1 cellular context compared by ENCODE assay signal in the genomic region with DNA sequence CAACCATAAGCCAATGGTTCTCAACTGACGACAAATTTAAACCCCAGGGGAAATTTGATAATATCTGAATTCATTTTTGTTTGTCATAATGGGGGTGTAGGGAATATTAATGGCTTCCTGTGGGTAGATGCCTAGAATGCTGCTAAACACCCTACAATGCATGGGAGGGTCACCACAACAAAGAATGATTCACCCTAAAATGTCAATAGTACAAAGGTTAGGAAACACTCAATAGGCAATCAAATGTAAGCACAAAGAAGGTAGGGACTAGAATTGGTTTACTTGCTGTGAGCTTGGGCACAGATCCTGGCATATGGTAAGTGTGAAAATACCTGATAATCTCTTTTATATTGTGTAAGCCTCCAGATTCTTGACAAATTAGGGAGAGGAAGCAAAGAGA.
A peak's percentile ranks its signal among the peaks of the same experiment; 100 is the strongest.
TF ChIP-seq lines count a peak whose summit lies in the region.

No MANE protein-coding gene starts in this region.

TF ChIP-seq in HepG2, 621 proteins besides CTCF, POLR2A, EP300 and RAD21 (continued from another document and continues in another):
- TF ChIP-seq, protein P1, sequence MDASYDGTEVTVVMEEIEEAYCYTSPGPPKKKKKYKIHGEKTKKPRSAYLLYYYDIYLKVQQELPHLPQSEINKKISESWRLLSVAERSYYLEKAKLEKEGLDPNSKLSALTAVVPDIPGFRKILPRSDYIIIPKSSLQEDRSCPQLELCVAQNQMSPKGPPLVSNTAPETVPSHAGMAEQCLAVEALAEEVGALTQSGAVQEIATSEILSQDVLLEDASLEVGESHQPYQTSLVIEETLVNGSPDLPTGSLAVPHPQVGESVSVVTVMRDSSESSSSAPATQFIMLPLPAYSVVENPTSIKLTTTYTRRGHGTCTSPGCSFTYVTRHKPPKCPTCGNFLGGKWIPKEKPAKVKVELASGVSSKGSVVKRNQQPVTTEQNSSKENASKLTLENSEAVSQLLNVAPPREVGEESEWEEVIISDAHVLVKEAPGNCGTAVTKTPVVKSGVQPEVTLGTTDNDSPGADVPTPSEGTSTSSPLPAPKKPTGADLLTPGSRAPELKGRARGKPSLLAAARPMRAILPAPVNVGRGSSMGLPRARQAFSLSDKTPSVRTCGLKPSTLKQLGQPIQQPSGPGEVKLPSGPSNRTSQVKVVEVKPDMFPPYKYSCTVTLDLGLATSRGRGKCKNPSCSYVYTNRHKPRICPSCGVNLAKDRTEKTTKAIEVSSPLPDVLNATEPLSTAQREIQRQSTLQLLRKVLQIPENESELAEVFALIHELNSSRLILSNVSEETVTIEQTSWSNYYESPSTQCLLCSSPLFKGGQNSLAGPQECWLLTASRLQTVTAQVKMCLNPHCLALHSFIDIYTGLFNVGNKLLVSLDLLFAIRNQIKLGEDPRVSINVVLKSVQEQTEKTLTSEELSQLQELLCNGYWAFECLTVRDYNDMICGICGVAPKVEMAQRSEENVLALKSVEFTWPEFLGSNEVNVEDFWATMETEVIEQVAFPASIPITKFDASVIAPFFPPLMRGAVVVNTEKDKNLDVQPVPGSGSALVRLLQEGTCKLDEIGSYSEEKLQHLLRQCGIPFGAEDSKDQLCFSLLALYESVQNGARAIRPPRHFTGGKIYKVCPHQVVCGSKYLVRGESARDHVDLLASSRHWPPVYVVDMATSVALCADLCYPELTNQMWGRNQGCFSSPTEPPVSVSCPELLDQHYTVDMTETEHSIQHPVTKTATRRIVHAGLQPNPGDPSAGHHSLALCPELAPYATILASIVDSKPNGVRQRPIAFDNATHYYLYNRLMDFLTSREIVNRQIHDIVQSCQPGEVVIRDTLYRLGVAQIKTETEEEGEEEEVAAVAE (CRISPR knock-in tag; IDR thresholded peaks at IDR 0.05; ENCODE audit: borderline replicate concordance): no peak
- TF ChIP-seq ZNF788 (CRISPR knock-in tag; IDR thresholded peaks at IDR 0.05; ENCODE audit: borderline replicate concordance) (no peak), ZNF790 (CRISPR knock-in tag; IDR thresholded peaks at IDR 0.05; ENCODE audit: borderline replicate concordance) (no peak), ZSCAN9 (CRISPR knock-in tag; IDR thresholded peaks at IDR 0.05; ENCODE audit: borderline replicate concordance) (no peak), HMG20A (CRISPR knock-in tag; IDR thresholded peaks at IDR 0.05; ENCODE audit: borderline replicate concordance) (no peak; the same call in 1 of the 2 replicates), ZNF333 (CRISPR knock-in tag; IDR thresholded peaks at IDR 0.05; ENCODE audit: borderline replicate concordance) (no peak), KMT2A (CRISPR knock-in tag; IDR thresholded peaks at IDR 0.05) (no peak), NFE2L1 (CRISPR knock-in tag; IDR thresholded peaks at IDR 0.05; ENCODE audit: borderline replicate concordance) (no peak), ZNF891 (CRISPR knock-in tag; IDR thresholded peaks at IDR 0.05) (no peak), GATAD2A (CRISPR knock-in tag; IDR thresholded peaks at IDR 0.05) (peak; percentile 83), LCORL (IDR thresholded peaks at IDR 0.05) (0 out of 2 replicates have a peak, but pooled peaks have one; percentile 37), LCORL (CRISPR knock-in tag; IDR thresholded peaks at IDR 0.05) (no peak), ZFYVE20 (CRISPR knock-in tag; IDR thresholded peaks at IDR 0.05; ENCODE audit: borderline replicate concordance, low read depth) (no peak), JUN (CRISPR knock-in tag; IDR thresholded peaks at IDR 0.05) (peak; percentile 55; the same call in 1 of the 2 replicates), ZBTB3 (CRISPR knock-in tag; IDR thresholded peaks at IDR 0.05; ENCODE audit: borderline replicate concordance, low read depth) (no peak), NCOA5 (CRISPR knock-in tag; IDR thresholded peaks at IDR 0.05) (no peak), ZNF572 (CRISPR knock-in tag; IDR thresholded peaks at IDR 0.05) (no peak), CENPT (CRISPR knock-in tag; IDR thresholded peaks at IDR 0.05; ENCODE audit: low read depth) (no peak), PHF5A (CRISPR knock-in tag; IDR thresholded peaks at IDR 0.05; ENCODE audit: low read depth, unreplicated experiment) (no peak), TMF1 (CRISPR knock-in tag; IDR thresholded peaks at IDR 0.05; ENCODE audit: low read depth) (no peak), ETV5 (CRISPR knock-in tag; IDR thresholded peaks at IDR 0.05; ENCODE audit: borderline replicate concordance) (peak; percentile 32; the same call in 1 of the 2 replicates), SOX13 (IDR thresholded peaks at IDR 0.05) (peak; percentile 93), SOX13 (CRISPR knock-in tag; conservative IDR thresholded peaks at IDR 0.05 in 1 of 2, IDR thresholded peaks at IDR 0.05 in 1 of 2) (peak in 1 of 2 experiments; percentile 97; a peak in 2 of 4 replicates), RFXAP (CRISPR knock-in tag; IDR thresholded peaks at IDR 0.05; ENCODE audit: borderline replicate concordance) (no peak), KLF6 (CRISPR knock-in tag; IDR thresholded peaks at IDR 0.05) (no peak), ZNF766 (CRISPR knock-in tag; IDR thresholded peaks at IDR 0.05; ENCODE audit: borderline replicate concordance) (no peak), ZNF879 (CRISPR knock-in tag; IDR thresholded peaks at IDR 0.05) (no peak), ZNF83 (CRISPR knock-in tag; IDR thresholded peaks at IDR 0.05; ENCODE audit: borderline replicate concordance) (no peak), AHR (CRISPR knock-in tag; IDR thresholded peaks at IDR 0.05) (no peak), EEA1 (CRISPR knock-in tag; IDR thresholded peaks at IDR 0.05; ENCODE audit: borderline replicate concordance) (no peak), CC2D1A (CRISPR knock-in tag; IDR thresholded peaks at IDR 0.05) (no peak), ZBTB1 (CRISPR knock-in tag; IDR thresholded peaks at IDR 0.05; ENCODE audit: borderline replicate concordance) (no peak), CCDC6 (CRISPR knock-in tag; IDR thresholded peaks at IDR 0.05) (no peak), FOXJ3 (CRISPR knock-in tag; IDR thresholded peaks at IDR 0.05; ENCODE audit: borderline replicate concordance) (no peak), ZNF10 (CRISPR knock-in tag; IDR thresholded peaks at IDR 0.05; ENCODE audit: borderline replicate concordance, low read depth) (no peak), ELF3 (CRISPR knock-in tag; IDR thresholded peaks at IDR 0.05) (peak; percentile 50; the same call in 1 of the 2 replicates), ZNF205 (CRISPR knock-in tag; IDR thresholded peaks at IDR 0.05) (no peak)
- TF ChIP-seq, protein P2, sequence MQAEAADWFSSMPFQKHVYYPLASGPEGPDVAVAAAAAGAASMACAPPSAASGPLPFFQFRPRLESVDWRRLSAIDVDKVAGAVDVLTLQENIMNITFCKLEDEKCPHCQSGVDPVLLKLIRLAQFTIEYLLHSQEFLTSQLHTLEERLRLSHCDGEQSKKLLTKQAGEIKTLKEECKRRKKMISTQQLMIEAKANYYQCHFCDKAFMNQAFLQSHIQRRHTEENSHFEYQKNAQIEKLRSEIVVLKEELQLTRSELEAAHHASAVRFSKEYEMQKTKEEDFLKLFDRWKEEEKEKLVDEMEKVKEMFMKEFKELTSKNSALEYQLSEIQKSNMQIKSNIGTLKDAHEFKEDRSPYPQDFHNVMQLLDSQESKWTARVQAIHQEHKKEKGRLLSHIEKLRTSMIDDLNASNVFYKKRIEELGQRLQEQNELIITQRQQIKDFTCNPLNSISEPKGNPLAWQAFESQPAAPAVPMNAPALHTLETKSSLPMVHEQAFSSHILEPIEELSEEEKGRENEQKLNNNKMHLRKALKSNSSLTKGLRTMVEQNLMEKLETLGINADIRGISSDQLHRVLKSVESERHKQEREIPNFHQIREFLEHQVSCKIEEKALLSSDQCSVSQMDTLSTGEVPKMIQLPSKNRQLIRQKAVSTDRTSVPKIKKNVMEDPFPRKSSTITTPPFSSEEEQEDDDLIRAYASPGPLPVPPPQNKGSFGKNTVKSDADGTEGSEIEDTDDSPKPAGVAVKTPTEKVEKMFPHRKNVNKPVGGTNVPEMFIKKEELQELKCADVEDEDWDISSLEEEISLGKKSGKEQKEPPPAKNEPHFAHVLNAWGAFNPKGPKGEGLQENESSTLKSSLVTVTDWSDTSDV (CRISPR knock-in tag; IDR thresholded peaks at IDR 0.05): no peak
- TF ChIP-seq, protein P3, sequence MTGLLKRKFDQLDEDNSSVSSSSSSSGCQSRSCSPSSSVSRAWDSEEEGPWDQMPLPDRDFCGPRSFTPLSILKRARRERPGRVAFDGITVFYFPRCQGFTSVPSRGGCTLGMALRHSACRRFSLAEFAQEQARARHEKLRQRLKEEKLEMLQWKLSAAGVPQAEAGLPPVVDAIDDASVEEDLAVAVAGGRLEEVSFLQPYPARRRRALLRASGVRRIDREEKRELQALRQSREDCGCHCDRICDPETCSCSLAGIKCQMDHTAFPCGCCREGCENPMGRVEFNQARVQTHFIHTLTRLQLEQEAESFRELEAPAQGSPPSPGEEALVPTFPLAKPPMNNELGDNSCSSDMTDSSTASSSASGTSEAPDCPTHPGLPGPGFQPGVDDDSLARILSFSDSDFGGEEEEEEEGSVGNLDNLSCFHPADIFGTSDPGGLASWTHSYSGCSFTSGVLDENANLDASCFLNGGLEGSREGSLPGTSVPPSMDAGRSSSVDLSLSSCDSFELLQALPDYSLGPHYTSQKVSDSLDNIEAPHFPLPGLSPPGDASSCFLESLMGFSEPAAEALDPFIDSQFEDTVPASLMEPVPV (CRISPR knock-in tag; IDR thresholded peaks at IDR 0.05): no peak
- TF ChIP-seq, protein P4, sequence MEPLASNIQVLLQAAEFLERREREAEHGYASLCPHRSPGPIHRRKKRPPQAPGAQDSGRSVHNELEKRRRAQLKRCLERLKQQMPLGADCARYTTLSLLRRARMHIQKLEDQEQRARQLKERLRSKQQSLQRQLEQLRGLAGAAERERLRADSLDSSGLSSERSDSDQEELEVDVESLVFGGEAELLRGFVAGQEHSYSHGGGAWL (CRISPR knock-in tag; IDR thresholded peaks at IDR 0.05): no peak
- TF ChIP-seq, protein P5, sequence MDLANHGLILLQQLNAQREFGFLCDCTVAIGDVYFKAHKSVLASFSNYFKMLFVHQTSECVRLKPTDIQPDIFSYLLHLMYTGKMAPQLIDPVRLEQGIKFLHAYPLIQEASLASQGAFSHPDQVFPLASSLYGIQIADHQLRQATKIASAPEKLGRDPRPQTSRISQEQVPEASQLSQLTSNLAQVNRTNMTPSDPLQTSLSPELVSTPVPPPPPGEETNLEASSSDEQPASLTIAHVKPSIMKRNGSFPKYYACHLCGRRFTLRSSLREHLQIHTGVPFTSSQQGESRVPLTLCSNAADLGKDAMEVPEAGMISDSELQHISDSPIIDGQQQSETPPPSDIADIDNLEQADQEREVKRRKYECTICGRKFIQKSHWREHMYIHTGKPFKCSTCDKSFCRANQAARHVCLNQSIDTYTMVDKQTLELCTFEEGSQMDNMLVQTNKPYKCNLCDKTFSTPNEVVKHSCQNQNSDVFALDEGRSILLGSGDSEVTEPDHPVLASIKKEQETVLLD (CRISPR knock-in tag; IDR thresholded peaks at IDR 0.05; ENCODE audit: low read depth): no peak
- TF ChIP-seq, protein P6, sequence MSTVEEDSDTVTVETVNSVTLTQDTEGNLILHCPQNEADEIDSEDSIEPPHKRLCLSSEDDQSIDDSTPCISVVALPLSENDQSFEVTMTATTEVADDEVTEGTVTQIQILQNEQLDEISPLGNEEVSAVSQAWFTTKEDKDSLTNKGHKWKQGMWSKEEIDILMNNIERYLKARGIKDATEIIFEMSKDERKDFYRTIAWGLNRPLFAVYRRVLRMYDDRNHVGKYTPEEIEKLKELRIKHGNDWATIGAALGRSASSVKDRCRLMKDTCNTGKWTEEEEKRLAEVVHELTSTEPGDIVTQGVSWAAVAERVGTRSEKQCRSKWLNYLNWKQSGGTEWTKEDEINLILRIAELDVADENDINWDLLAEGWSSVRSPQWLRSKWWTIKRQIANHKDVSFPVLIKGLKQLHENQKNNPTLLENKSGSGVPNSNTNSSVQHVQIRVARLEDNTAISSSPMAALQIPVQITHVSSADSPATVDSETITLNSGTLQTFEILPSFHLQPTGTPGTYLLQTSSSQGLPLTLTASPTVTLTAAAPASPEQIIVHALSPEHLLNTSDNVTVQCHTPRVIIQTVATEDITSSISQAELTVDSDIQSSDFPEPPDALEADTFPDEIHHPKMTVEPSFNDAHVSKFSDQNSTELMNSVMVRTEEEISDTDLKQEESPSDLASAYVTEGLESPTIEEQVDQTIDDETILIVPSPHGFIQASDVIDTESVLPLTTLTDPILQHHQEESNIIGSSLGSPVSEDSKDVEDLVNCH (CRISPR knock-in tag; IDR thresholded peaks at IDR 0.05): no peak
- TF ChIP-seq, protein P7, sequence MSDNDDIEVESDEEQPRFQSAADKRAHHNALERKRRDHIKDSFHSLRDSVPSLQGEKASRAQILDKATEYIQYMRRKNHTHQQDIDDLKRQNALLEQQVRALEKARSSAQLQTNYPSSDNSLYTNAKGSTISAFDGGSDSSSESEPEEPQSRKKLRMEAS (IDR thresholded peaks at IDR 0.05): no peak
- TF ChIP-seq, protein P8, sequence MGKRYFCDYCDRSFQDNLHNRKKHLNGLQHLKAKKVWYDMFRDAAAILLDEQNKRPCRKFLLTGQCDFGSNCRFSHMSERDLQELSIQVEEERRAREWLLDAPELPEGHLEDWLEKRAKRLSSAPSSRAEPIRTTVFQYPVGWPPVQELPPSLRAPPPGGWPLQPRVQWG (CRISPR knock-in tag; IDR thresholded peaks at IDR 0.05; ENCODE audit: borderline replicate concordance, low read depth): no peak
- TF ChIP-seq, protein P9, sequence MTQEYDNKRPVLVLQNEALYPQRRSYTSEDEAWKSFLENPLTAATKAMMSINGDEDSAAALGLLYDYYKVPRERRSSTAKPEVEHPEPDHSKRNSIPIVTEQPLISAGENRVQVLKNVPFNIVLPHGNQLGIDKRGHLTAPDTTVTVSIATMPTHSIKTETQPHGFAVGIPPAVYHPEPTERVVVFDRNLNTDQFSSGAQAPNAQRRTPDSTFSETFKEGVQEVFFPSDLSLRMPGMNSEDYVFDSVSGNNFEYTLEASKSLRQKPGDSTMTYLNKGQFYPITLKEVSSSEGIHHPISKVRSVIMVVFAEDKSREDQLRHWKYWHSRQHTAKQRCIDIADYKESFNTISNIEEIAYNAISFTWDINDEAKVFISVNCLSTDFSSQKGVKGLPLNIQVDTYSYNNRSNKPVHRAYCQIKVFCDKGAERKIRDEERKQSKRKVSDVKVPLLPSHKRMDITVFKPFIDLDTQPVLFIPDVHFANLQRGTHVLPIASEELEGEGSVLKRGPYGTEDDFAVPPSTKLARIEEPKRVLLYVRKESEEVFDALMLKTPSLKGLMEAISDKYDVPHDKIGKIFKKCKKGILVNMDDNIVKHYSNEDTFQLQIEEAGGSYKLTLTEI (CRISPR knock-in tag; conservative IDR thresholded peaks at IDR 0.05): no peak
- TF ChIP-seq, protein P10, sequence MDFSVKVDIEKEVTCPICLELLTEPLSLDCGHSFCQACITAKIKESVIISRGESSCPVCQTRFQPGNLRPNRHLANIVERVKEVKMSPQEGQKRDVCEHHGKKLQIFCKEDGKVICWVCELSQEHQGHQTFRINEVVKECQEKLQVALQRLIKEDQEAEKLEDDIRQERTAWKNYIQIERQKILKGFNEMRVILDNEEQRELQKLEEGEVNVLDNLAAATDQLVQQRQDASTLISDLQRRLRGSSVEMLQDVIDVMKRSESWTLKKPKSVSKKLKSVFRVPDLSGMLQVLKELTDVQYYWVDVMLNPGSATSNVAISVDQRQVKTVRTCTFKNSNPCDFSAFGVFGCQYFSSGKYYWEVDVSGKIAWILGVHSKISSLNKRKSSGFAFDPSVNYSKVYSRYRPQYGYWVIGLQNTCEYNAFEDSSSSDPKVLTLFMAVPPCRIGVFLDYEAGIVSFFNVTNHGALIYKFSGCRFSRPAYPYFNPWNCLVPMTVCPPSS (IDR thresholded peaks at IDR 0.05): no peak
